8 cellular contexts compared by ENCODE assay signal in the genomic region with DNA sequence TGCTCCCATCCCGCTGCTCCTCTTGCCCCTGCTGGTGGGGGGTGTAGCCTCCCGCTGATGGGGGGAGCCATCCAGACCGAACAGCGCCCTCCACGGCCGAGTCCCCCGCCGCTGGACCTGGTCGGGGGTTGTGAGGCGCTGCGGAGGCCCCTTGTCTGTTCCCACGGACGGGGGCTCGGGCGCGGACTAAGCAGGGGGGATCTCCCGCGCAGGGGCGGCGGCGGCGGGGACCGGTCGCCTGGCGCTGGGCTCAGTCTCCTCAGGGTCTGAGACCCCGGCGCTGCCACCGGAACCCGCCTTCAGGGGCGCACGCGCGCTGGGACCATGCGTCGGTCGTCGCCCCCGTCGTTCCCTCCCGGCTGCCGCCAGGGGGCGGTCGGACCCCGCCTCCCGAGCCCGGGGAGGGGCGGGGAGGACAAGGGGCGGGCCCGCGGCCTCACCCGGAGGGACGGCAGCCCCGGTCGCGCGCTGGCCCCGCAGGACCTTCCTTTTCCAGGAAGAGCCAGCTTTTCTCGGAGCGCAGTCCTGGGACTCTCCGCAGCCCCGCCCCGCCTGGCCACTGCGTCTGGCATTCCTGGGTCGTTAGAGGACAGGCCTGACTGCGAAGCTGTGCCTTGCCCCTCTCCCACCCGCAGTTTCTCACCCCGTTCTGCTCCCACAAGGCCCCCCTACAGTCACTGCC. TPM values are rescaled to one million over a fixed set of nuclear protein-coding genes. Genes with fewer than 3 reads are reported as not detected.
DNase-seq lines count a peak whose midpoint lies in the region; ATAC-seq, FAIRE-seq and TF ChIP-seq lines count a peak whose summit lies in the region.

No MANE protein-coding gene starts in this region.

- H2BK5ac ChIP-seq in neuronal stem cell (ENCODE audit: low read length), result peak overlapping the region; percentile 1

- H3K4me1 ChIP-seq in HUES48 (ENCODE audit: control insufficient read depth, insufficient read depth, low read length), result peaks cover 7% of the 10 kb centered on the region; the same call in 1 of the 2 replicates
- no peaks in the 10 kb centered on the region for H3K4me1 ChIP-seq in foreskin keratinocyte
- peaks cover 5 to 7% of the 10 kb centered on the region in 2 donors for H3K4me1 ChIP-seq in neuronal stem cell (ENCODE audit: control insufficient read depth in 2 of 2, insufficient read depth in 1 of 2, low read depth in 1 of 2, low read length in 2 of 2)
- H3K4me1 ChIP-seq in subcutaneous abdominal adipose tissue (ENCODE audit: control insufficient read depth in 5 of 5, insufficient read depth in 5 of 5, low read length in 5 of 5), result peaks cover 0 to 32% (median 21%) of the 10 kb centered on the region in 5 donors

- ATAC-seq in foreskin keratinocyte, result peak; percentile 75

- H3K27ac ChIP-seq in HUES48 (ENCODE audit: low read depth, low read length), result peak overlapping the region; percentile 55
- H3K27ac ChIP-seq in RWPE1, result peak overlapping the region; percentile 68
- peak overlapping the region; percentile 74 for H3K27ac ChIP-seq in foreskin keratinocyte
- H3K27ac ChIP-seq in neuronal stem cell (replicated peaks; ENCODE audit: low read length), result peak overlapping the region; percentile 42
- peak overlapping the region; percentile 86 for H3K27ac ChIP-seq in subcutaneous abdominal adipose tissue (ENCODE audit: low read depth, low read length)

- no peak overlapping the region for H2BK120ac ChIP-seq in neuronal stem cell (ENCODE audit: low read depth, low read length)

- peak overlapping the region; percentile 79 for H4K91ac ChIP-seq in neuronal stem cell (ENCODE audit: low read depth, low read length, poor library complexity)

- DNase-seq in D721Med (ENCODE audit: insufficient read length, low spot score) (peak; percentile 84), GM20000 (ENCODE audit: low spot score) (peak; percentile 97), RWPE1 (ENCODE audit: low spot score) (peak; percentile 87), activated gamma-delta T cell treated with Interleukin-2 at 50 U/mL for 16 hours (peak; percentile 86), foreskin keratinocyte (peak in 1 of 2 donors; percentile 41), neuronal stem cell (ENCODE audit: low spot score) (peak; percentile 94)

- H2BK12ac ChIP-seq in neuronal stem cell (ENCODE audit: low read length), result peak overlapping the region; percentile 30

- CTCF ChIA-PET in RWPE1 (lab: Yijun Ruan, JAX), result interaction anchor here (0.5 to 2.8 kb wide), 27 partner anchors 8 to 604 kb away, joined by 3 to 48 read pairs (median 3); partner anchors contain the start of gene ZSCAN10

- TF ChIP-seq CTCF in D721Med (IDR thresholded peaks at IDR 0.05; ENCODE audit: insufficient read depth, missing control alignments) (peak; percentile 63), GM20000 (IDR thresholded peaks at IDR 0.05; ENCODE audit: extremely low read depth, missing control alignments) (peak; percentile 97), RWPE1 (conservative IDR thresholded peaks at IDR 0.05; ENCODE audit: low read depth) (peak; percentile 91), foreskin keratinocyte (conservative IDR thresholded peaks at IDR 0.05) (peak; percentile 98)

- peaks cover 3% of the 10 kb centered on the region; the same call in 1 of the 2 replicates for H3K36me3 ChIP-seq in HUES48 (ENCODE audit: control insufficient read depth, insufficient read depth, low read length)
- peaks cover 3 to 9% of the 10 kb centered on the region in 2 donors for H3K36me3 ChIP-seq in neuronal stem cell (replicated peaks in 1 of 2; ENCODE audit: control insufficient read depth in 2 of 2, insufficient read depth in 2 of 2, low read length in 2 of 2)
- peaks cover 0 to 6% (median under 1%) of the 10 kb centered on the region in 5 donors for H3K36me3 ChIP-seq in subcutaneous abdominal adipose tissue (ENCODE audit: control insufficient read depth in 5 of 5, insufficient read depth in 5 of 5, low read length in 5 of 5)

- peak overlapping the region; percentile 73 for H2AK5ac ChIP-seq in neuronal stem cell (ENCODE audit: low read depth, low read length)

- H2BK15ac ChIP-seq in neuronal stem cell (ENCODE audit: low read length), result peak overlapping the region; percentile 70

- peak overlapping the region; percentile 87 for H3K23ac ChIP-seq in neuronal stem cell (ENCODE audit: low read depth, low read length, poor library complexity)

- POLR2A ChIA-PET in RWPE1 (lab: Yijun Ruan, JAX; ENCODE audit: low non-redundant PET), result interaction anchor here (0.9 to 1.1 kb wide), 2 partner anchors 66 to 70 kb away, joined by 3 to 4 read pairs; no protein-coding TSS in a partner anchor

- peak overlapping the region; percentile 96 for H3K18ac ChIP-seq in neuronal stem cell (ENCODE audit: low read length)

- peak overlapping the region; percentile 96 for H3K4me2 ChIP-seq in neuronal stem cell (ENCODE audit: insufficient read depth, low read length, poor library complexity, severe bottlenecking)

- H3K9ac ChIP-seq in HUES48 (ENCODE audit: low read depth, low read length), result peak overlapping the region; percentile 64; the same call in 1 of the 2 replicates
- peak overlapping the region; percentile 94 for H3K9ac ChIP-seq in neuronal stem cell (ENCODE audit: low read depth, low read length, poor library complexity)
- peak overlapping the region; percentile 48 to 89 (median 74) for H3K9ac ChIP-seq in subcutaneous abdominal adipose tissue (ENCODE audit: low read length in 5 of 5)

- H3K9me3 ChIP-seq in HUES48 (ENCODE audit: control insufficient read depth, insufficient read depth, low read length) (no peaks in the 10 kb centered on the region), neuronal stem cell (replicated peaks in 1 of 2; ENCODE audit: control insufficient read depth in 2 of 2, insufficient read depth in 1 of 2, low read depth in 1 of 2, low read length in 2 of 2) (no peaks in the 10 kb centered on the region), subcutaneous abdominal adipose tissue (ENCODE audit: control insufficient read depth in 5 of 5, low read length in 5 of 5) (no peaks in the 10 kb centered on the region)

- H3K79me1 ChIP-seq in neuronal stem cell (ENCODE audit: low read depth, low read length), result peaks cover 1% of the 10 kb centered on the region

- FAIRE-seq in D721Med (lab: Jason Lieb, UNC), result no peak

- WGBS in neuronal stem cell (ENCODE audit: extremely low coverage in 2 of 2, insufficient read length in 2 of 2, insufficient replicate concordance in 1 of 2), 2 donors, result no CpG with 5 or more reads among the region's 67 CpGs

- no peaks in the 10 kb centered on the region; the same call in 1 of the 2 replicates for H3K27me3 ChIP-seq in HUES48 (ENCODE audit: control insufficient read depth, insufficient read depth, low read length)
- H3K27me3 ChIP-seq in foreskin keratinocyte, result no peaks in the 10 kb centered on the region
- peaks cover 0 to 13% (median 0%) of the 10 kb centered on the region in 3 experiments for H3K27me3 ChIP-seq in neuronal stem cell (ENCODE audit: control insufficient read depth in 3 of 3, insufficient read depth in 3 of 3, low read depth in 1 of 3, low read length in 3 of 3)
- H3K27me3 ChIP-seq in subcutaneous abdominal adipose tissue (ENCODE audit: control insufficient read depth in 5 of 5, insufficient read depth in 4 of 5, low read length in 5 of 5), result no peaks in the 10 kb centered on the region

- H3K4me3 ChIP-seq in HUES48 (ENCODE audit: low read depth, low read length), result peak overlapping the region; percentile 90
- peak overlapping the region; percentile 58 to 88 for H3K4me3 ChIP-seq in neuronal stem cell (ENCODE audit: low read length in 2 of 2)
- peak overlapping the region in 4 of 5 donors; percentile 63 to 80 (median 76) for H3K4me3 ChIP-seq in subcutaneous abdominal adipose tissue (ENCODE audit: low read depth in 1 of 5, low read length in 5 of 5)

- H2AFZ ChIP-seq in neuronal stem cell (ENCODE audit: low read length), result peak overlapping the region; percentile 93

- peak overlapping the region; percentile 58 for H3K14ac ChIP-seq in neuronal stem cell (ENCODE audit: low read length)

- no peak overlapping the region for H3K4ac ChIP-seq in neuronal stem cell (ENCODE audit: low read length)

- peak overlapping the region; percentile 86 for H4K8ac ChIP-seq in neuronal stem cell (ENCODE audit: low read depth, low read length)

RNA-seq across cellular contexts. Expression of gene IL32, which starts 6.3 kb away (rescaled TPM):
- 13.2 and 28.3 TPM in 2 replicates for total RNA-seq in foreskin keratinocyte
- 28.4 and 54.3 TPM in 2 replicates for polyA plus RNA-seq in foreskin keratinocyte
- 0.81 TPM for polyA plus RNA-seq in neuronal stem cell (2013, experiment 1 of 2)
- polyA plus RNA-seq in neuronal stem cell (2013, experiment 2 of 2), result 0.69 TPM

RNA-seq across cellular contexts. Expression of gene MMP25, which starts 12.8 kb away (rescaled TPM):
- 0.35 and 1.8 TPM in 2 replicates for total RNA-seq in foreskin keratinocyte
- 0.69 and 1.9 TPM in 2 replicates for polyA plus RNA-seq in foreskin keratinocyte
- polyA plus RNA-seq in neuronal stem cell (2013, experiment 1 of 2), result 0.28 TPM
- polyA plus RNA-seq in neuronal stem cell (2013, experiment 2 of 2), result 0.26 TPM

RNA-seq across cellular contexts. Expression of gene BICDL2, which starts 22.4 kb away (rescaled TPM):
- 0.39 and 0.68 TPM in 2 replicates for total RNA-seq in foreskin keratinocyte
- polyA plus RNA-seq in foreskin keratinocyte, result 0.37 and 1.1 TPM in 2 replicates
- polyA plus RNA-seq in neuronal stem cell (2013, experiment 1 of 2), result not detected
- not detected for polyA plus RNA-seq in neuronal stem cell (2013, experiment 2 of 2)

RNA-seq across cellular contexts. Expression of gene THOC6, which starts 35.3 kb away (rescaled TPM):
- 30.2 and 39.4 TPM in 2 replicates for total RNA-seq in foreskin keratinocyte
- polyA plus RNA-seq in foreskin keratinocyte, result 39.2 and 48.9 TPM in 2 replicates
- polyA plus RNA-seq in neuronal stem cell (2013, experiment 1 of 2), result 24.2 TPM
- polyA plus RNA-seq in neuronal stem cell (2013, experiment 2 of 2), result 23.0 TPM

RNA-seq across cellular contexts. Expression of gene HCFC1R1, which starts 35.4 kb away (rescaled TPM):
- 105 and 110 TPM in 2 replicates for total RNA-seq in foreskin keratinocyte
- polyA plus RNA-seq in foreskin keratinocyte, result 163 and 169 TPM in 2 replicates
- polyA plus RNA-seq in neuronal stem cell (2013, experiment 1 of 2), result 113 TPM
- polyA plus RNA-seq in neuronal stem cell (2013, experiment 2 of 2), result 117 TPM
